ENCODE assay signal across 29 cellular contexts in the genomic region with DNA sequence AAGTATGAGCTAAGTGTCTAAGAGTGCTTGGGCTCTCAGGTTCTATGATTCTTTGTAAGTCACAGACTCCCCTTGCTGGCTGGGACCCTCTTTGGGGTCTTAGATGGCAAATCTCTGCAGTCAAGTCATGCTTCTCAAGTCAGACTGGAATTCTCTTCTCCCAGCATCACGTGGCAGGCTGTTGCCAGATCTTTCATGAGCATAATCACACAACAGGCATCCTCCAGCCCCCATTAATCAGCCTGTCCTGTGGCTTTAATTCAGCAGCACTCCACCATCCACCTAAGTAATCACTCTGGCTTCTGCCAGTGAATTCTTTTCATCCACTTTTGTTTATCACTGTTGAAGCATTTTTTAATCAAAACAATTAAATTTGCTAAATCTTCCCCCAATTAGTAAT. TPM values are rescaled to one million over a fixed set of nuclear protein-coding genes. Genes with fewer than 3 reads are reported as not detected.
DNase-seq lines count a peak whose midpoint lies in the region; ATAC-seq and TF ChIP-seq lines count a peak whose summit lies in the region.
"Had no signal": no experiment of that assay in that cellular context is flagged by ENCODE, and none has a peak within 500 bp of the region (broad histone marks: within the 10 kb centered on the region; RNA-seq: fewer than 3 reads in every experiment).

No MANE protein-coding gene starts in this region.

- no peak overlapping the region for H3K23ac ChIP-seq in IMR-90 (ENCODE audit: low read depth, low read length)

- no peak overlapping the region for H2AK9ac ChIP-seq in IMR-90 (replicated peaks; ENCODE audit: low read depth, low read length, poor library complexity)

- no peak overlapping the region; the same call in 1 of the 2 replicates for H3K4me2 ChIP-seq in IMR-90 (ENCODE audit: low read depth, low read length)
- H3K4me2 ChIP-seq: BLaER1, PC-9 had no signal

- no peaks in the 10 kb centered on the region for H3K9me3 ChIP-seq in IMR-90 (ENCODE audit: control insufficient read depth, insufficient read depth, low read length)
- no peaks in the 10 kb centered on the region for H3K9me3 ChIP-seq in prostate gland
- no peaks in the 10 kb centered on the region for H3K9me3 ChIP-seq in psoas muscle
- no peaks in the 10 kb centered on the region for H3K9me3 ChIP-seq in tibial nerve
- H3K9me3 ChIP-seq: BLaER1, MG63, SJCRH30 had no signal

- TF ChIP-seq RAD21 in IMR-90 (IDR thresholded peaks at IDR 0.05; ENCODE audit: low read length), result no peak

- H2AFZ ChIP-seq in IMR-90 (replicated peaks; ENCODE audit: low read length, poor library complexity), result no peak overlapping the region
- H2AFZ ChIP-seq: PC-9 had no signal

- H3K4me1 ChIP-seq in IMR-90 (ENCODE audit: control insufficient read depth, insufficient read depth, low read length), result peaks cover 13% of the 10 kb centered on the region
- H3K4me1 ChIP-seq in prostate gland (replicated peaks), result no peaks in the 10 kb centered on the region
- H3K4me1 ChIP-seq in psoas muscle, result no peaks in the 10 kb centered on the region
- peaks cover 0 to 5% (median 0%) of the 10 kb centered on the region in 4 donors for H3K4me1 ChIP-seq in tibial nerve
- H3K4me1 ChIP-seq: SJCRH30 had no signal

- intact Hi-C loops in IMR-90 (cut with micrococcal nuclease), result no loop called here
- intact Hi-C loops in prostate gland (cut with DNase I), result no loop called here
- intact Hi-C loops in psoas muscle (cut with DNase I), result no loop called here

- no peak overlapping the region for H3K14ac ChIP-seq in IMR-90 (replicated peaks; ENCODE audit: low read depth, low read length)

- H3K27me3 ChIP-seq in IMR-90 (ENCODE audit: control insufficient read depth, insufficient read depth, low read length) (no peaks in the 10 kb centered on the region; the same call in 1 of the 2 replicates), prostate gland (replicated peaks; ENCODE audit: insufficient read depth) (no peaks in the 10 kb centered on the region), psoas muscle (ENCODE audit: insufficient read depth in 3 of 3, low read length in 2 of 3) (no peaks in the 10 kb centered on the region), tibial nerve (no peaks in the 10 kb centered on the region)
- H3K27me3 ChIP-seq: BLaER1, MG63, SJCRH30 had no signal

- CTCF ChIA-PET in IMR-90 (lab: Yijun Ruan, JAX), result no interaction called here

- H2BK15ac ChIP-seq in IMR-90 (ENCODE audit: low read depth, low read length), result no peak overlapping the region

- dilution Hi-C loops in IMR-90 (cut with HindIII; ENCODE audit: low sequenced_read_pairs, unreplicated experiment), result no loop called here

- no peaks in the 10 kb centered on the region for H4K20me1 ChIP-seq in IMR-90 (ENCODE audit: insufficient read depth, low read length)
- H4K20me1 ChIP-seq: BLaER1 had no signal

- H3K56ac ChIP-seq in IMR-90 (ENCODE audit: extremely low read depth, insufficient read depth, low read length), result no peak overlapping the region

- H2BK20ac ChIP-seq in IMR-90 (ENCODE audit: low read depth, low read length), result no peak overlapping the region

- no peak overlapping the region for H2BK5ac ChIP-seq in IMR-90 (ENCODE audit: low read depth, low read length, poor library complexity, severe bottlenecking)

- ATAC-seq in IMR-90 (ENCODE audit: low read depth), result peak; percentile 43; the same call in 1 of the 2 replicates
- ATAC-seq in psoas muscle, result no peak
- ATAC-seq: Right ventricle myocardium inferior, SK-N-SH treated with all-trans-retinoic acid at 6 μM for 48 hours had no signal

- no peak overlapping the region for H4K8ac ChIP-seq in IMR-90 (ENCODE audit: low read depth in 2 of 2, low read length in 2 of 2)

- BruUV-seq in IMR-90 (replicated peaks; lab: Mats Ljungman, UMichigan), result no TSS peak

- H3K79me1 ChIP-seq in IMR-90 (ENCODE audit: low read depth in 1 of 2, low read length in 2 of 2), result no peaks in the 10 kb centered on the region

- H3K27ac ChIP-seq in IMR-90 (ENCODE audit: insufficient read depth, low read length) (no peak overlapping the region), prostate gland (no peak overlapping the region), psoas muscle (no peak overlapping the region), tibial nerve (no peak overlapping the region)
- H3K27ac ChIP-seq: 22Rv1, BLaER1, PC-9, SJCRH30 had no signal

- in situ Hi-C loops in IMR-90 (cut with MboI; ENCODE audit: low sequenced_read_pairs), result no loop called here

- TF ChIP-seq EP300 in tibial nerve (IDR thresholded peaks at IDR 0.05), result no peak

- TF ChIP-seq POLR2A in IMR-90 (IDR thresholded peaks at IDR 0.05; ENCODE audit: low read depth, low read length) (no peak), prostate gland (IDR thresholded peaks at IDR 0.05) (no peak), tibial nerve (IDR thresholded peaks at IDR 0.05) (no peak)

- no peak overlapping the region for H2AK5ac ChIP-seq in IMR-90 (ENCODE audit: low read depth, low read length)

- WGBS in IMR-90 (ENCODE audit: extremely low coverage in 2 of 2, insufficient read length in 1 of 2), 2 experiments, result 0% methylated on average over 1 of the region's 1 CpG; no CpG with 5 or more reads in 1 of the 2 experiments
- WGBS in prostate gland, result 33% methylated on average over 1 of the region's 1 CpG
- WGBS in psoas muscle, 3 donors, result 15 to 48% (median 30%) methylated on average over 1 of the region's 1 CpG
- 20 to 22% methylated on average over 1 of the region's 1 CpG for WGBS in tibial nerve, 2 donors

- H3K36me3 ChIP-seq in IMR-90 (ENCODE audit: control insufficient read depth, insufficient read depth, low read length) (no peaks in the 10 kb centered on the region), prostate gland (no peaks in the 10 kb centered on the region), psoas muscle (ENCODE audit: insufficient read depth in 1 of 2, low read depth in 1 of 2) (no peaks in the 10 kb centered on the region), tibial nerve (no peaks in the 10 kb centered on the region)
- H3K36me3 ChIP-seq: BLaER1, MG63, SJCRH30 had no signal

- POLR2A ChIA-PET in IMR-90 (lab: Charles Lee; ENCODE audit: unreplicated experiment), result no interaction called here

- H4K91ac ChIP-seq in IMR-90 (ENCODE audit: insufficient read depth, low read depth, low read length), result no peak overlapping the region

- H4K5ac ChIP-seq in IMR-90 (ENCODE audit: low read depth, low read length), result no peak overlapping the region

- H3K9me1 ChIP-seq in IMR-90 (ENCODE audit: insufficient read depth, low read length), result no peaks in the 10 kb centered on the region

- no peak overlapping the region for H3K9ac ChIP-seq in IMR-90 (ENCODE audit: low read depth, low read length)
- H3K9ac ChIP-seq: BLaER1 had no signal

- TF ChIP-seq CTCF in IMR-90 (conservative IDR thresholded peaks at IDR 0.05; ENCODE audit: low read depth, low read length) (no peak), fibroblast of mammary gland (conservative IDR thresholded peaks at IDR 0.05; ENCODE audit: control insufficient read depth, insufficient read depth, low read depth, low read length) (no peak), prostate gland (IDR thresholded peaks at IDR 0.05) (no peak), psoas muscle (IDR thresholded peaks at IDR 0.05) (no peak), tibial nerve (IDR thresholded peaks at IDR 0.05) (no peak)

- no peak overlapping the region for H3K4ac ChIP-seq in IMR-90 (ENCODE audit: low read depth, low read length)

- DNase-seq in NCI-H82 (lab: John Stamatoyannopoulos, UW) (peak; percentile 7), NCI-H82 treated with DMSO at 0.1 percent for 48 hours (lab: John Stamatoyannopoulos, UW; ENCODE audit: unreplicated experiment) (no peak), IMR-90 (no peak), fibroblast of mammary gland (ENCODE audit: low read depth) (peak; percentile 18), prostate gland (ENCODE audit: low spot score) (no peak), psoas muscle (no peak), tibial nerve (ENCODE audit: low spot score in 2 of 2) (no peak)
- no peak for DNase-seq in activated naive CD4-positive, alpha-beta T cell treated with Interleukin-2 at 50 U/mL for 16 hours
- DNase-seq: CD4-positive, CD25-positive, alpha-beta regulatory T cell; EL; GDM1; KBM-7; MG63; NCI-H1105 treated with DMSO at 0.1 percent for 48 hours; NCI-H146; NCI-H1930; NCI-H2107; NCI-H524; NCI-H748 treated with DMSO at 0.1 percent for 48 hours; PC-9; SJCRH30 had no signal

- H2BK120ac ChIP-seq in IMR-90 (ENCODE audit: low read depth, low read length), result no peak overlapping the region

- H3K4me3 ChIP-seq in IMR-90 (ENCODE audit: insufficient read depth, low read depth, low read length) (no peak overlapping the region), fibroblast of mammary gland (ENCODE audit: control insufficient read depth, low read depth, low read length) (no peak overlapping the region), prostate gland (no peak overlapping the region), psoas muscle (no peak overlapping the region), tibial nerve (no peak overlapping the region)
- H3K4me3 ChIP-seq: BLaER1, MG63, PC-9, SJCRH30 had no signal

- H3K18ac ChIP-seq in IMR-90 (ENCODE audit: low read depth, low read length), result no peak overlapping the region

TF ChIP-seq in IMR-90, 13 proteins besides CTCF, POLR2A, EP300 and RAD21 (continues in another document):
- TF ChIP-seq SMC3 (IDR thresholded peaks at IDR 0.05; ENCODE audit: low read depth, low read length) (no peak), USF2 (IDR thresholded peaks at IDR 0.05; ENCODE audit: low read depth, low read length) (no peak; the same call in 1 of the 2 replicates), CEBPB (IDR thresholded peaks at IDR 0.05; ENCODE audit: low read depth, low read length) (no peak), FOS (IDR thresholded peaks at IDR 0.05; ENCODE audit: low read depth, low read length) (no peak), MXI1 (IDR thresholded peaks at IDR 0.05; ENCODE audit: borderline replicate concordance, low read depth, low read length) (no peak), RFX5 (IDR thresholded peaks at IDR 0.05; ENCODE audit: low read depth, low read length) (no peak), BHLHE40 (IDR thresholded peaks at IDR 0.05; ENCODE audit: low read depth, low read length) (no peak), NFE2L2 (IDR thresholded peaks at IDR 0.05; ENCODE audit: low read depth, low read length) (no peak)

RNA-seq across cellular contexts. Expression of gene C8A, which starts 50.1 kb away (rescaled TPM):
- total RNA-seq in IMR-90 (2012; rRNA removed) (not detected in 2 replicates), prostate gland (not detected), psoas muscle (not detected), tibial nerve (not detected)
- polyA plus RNA-seq in IMR-90 (2012; rRNA removed) (not detected in 2 replicates), psoas muscle (not detected)
- not detected in 2 replicates for polyA plus RNA-seq in IMR-90 (2012; cell fraction: cytosol; rRNA removed)
- polyA plus RNA-seq in IMR-90 (2012; cell fraction: nucleus; rRNA removed; ENCODE audit: low replicate concordance), result not detected in 2 replicates
- total RNA-seq: CD4-positive, CD25-positive, alpha-beta regulatory T cell; H4; HT1080; LHCN-M2; PC-9; Right ventricle myocardium inferior; RPMI7951; SJCRH30 had no signal
- polyA plus RNA-seq: CD4-positive, CD25-positive, alpha-beta regulatory T cell had no signal

Comparison
In these comparisons a context has a peak if more than half of its experiments do, and no peak if none do; other contexts are left out.
1. DNase-seq: peak in NCI-H82 (single experiment) and fibroblast of mammary gland (single experiment); none in NCI-H82 treated with DMSO at 0.1 percent for 48 hours (single experiment), IMR-90 (single experiment), prostate gland (single experiment), psoas muscle (0 of 2), tibial nerve (0 of 2) and activated naive CD4-positive, alpha-beta T cell treated with Interleukin-2 at 50 U/mL for 16 hours (single experiment).